In the genomic region with DNA sequence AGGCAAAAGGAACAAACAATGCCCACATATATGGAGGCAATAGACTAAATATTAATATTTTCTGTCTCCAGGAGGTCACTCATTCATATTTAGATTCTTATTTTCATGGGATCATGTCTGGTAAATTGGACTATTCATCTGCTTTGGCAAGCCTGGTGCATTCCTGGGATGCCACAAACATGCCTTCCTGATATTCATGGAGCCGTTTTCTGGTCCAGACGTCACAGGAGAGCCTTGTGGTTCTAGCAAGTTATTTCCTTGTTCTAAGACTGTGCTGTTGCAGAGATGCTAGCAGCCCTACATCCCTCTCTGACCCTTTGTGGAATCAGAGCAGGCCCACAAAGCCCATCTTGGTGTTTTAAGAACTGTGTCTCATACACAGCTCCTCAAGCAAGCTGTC, we compare ENCODE assay signal across 12 cellular contexts. TPM values are rescaled to one million over a fixed set of nuclear protein-coding genes. Genes with fewer than 3 reads are reported as not detected.
DNase-seq lines count a peak whose midpoint lies in the region; ATAC-seq and TF ChIP-seq lines count a peak whose summit lies in the region.
"Had no signal": no experiment of that assay in that cellular context is flagged by ENCODE, and none has a peak within 500 bp of the region (broad histone marks: within the 10 kb centered on the region; RNA-seq: fewer than 3 reads in every experiment).

No MANE protein-coding gene starts in this region.

- DNase-seq in Calu3 (peak; percentile 49), RWPE2 (ENCODE audit: low spot score) (peak; percentile 68), epithelial cell of proximal tubule (ENCODE audit: low read depth) (peak; percentile 23), omental fat pad (ENCODE audit: low spot score) (no peak), NCI-H2107 (lab: John Stamatoyannopoulos, UW) (no peak), NCI-H345 (lab: John Stamatoyannopoulos, UW) (no peak)
- DNase-seq in naive thymus-derived CD4-positive, alpha-beta T cell = no peak
- DNase-seq: activated CD8-positive, alpha-beta T cell treated with anti-CD3 and anti-CD28 coated beads, Interleukin-2, amount 10 ng/mL, durations not matched to agents 7 days and 5 days; NCI-H2081 treated with DMSO at 0.1 percent for 48 hours had no signal

- H3K4me3 Mint-ChIP-seq in Calu3 (ENCODE audit: low read depth, unreplicated experiment) = no peak overlapping the region
- H3K4me3 Mint-ChIP-seq in naive thymus-derived CD4-positive, alpha-beta T cell = no peak overlapping the region
- H3K4me3 Mint-ChIP-seq: activated CD8-positive, alpha-beta T cell treated with anti-CD3 and anti-CD28 coated beads, Interleukin-2, amount 10 ng/mL, durations not matched to agents 7 days and 5 days had no signal

- POLR2A ChIA-PET in naive thymus-derived CD4-positive, alpha-beta T cell (lab: Charles Lee) = no interaction called here

- H3K27me3 Mint-ChIP-seq in Calu3 (ENCODE audit: unreplicated experiment) = no peaks in the 10 kb centered on the region
- H3K27me3 Mint-ChIP-seq in naive thymus-derived CD4-positive, alpha-beta T cell = peaks cover 45 to 62% (median 48%) of the 10 kb centered on the region in 5 donors

- H3K27ac ChIP-seq in RWPE2 (ENCODE audit: poor library complexity, severe bottlenecking) = peak overlapping the region; percentile 51
- no peak overlapping the region for H3K27ac ChIP-seq in naive thymus-derived CD4-positive, alpha-beta T cell (ENCODE audit: low read depth, low read length)
- H3K27ac ChIP-seq: ascending aorta had no signal

- no TSS peak for BruUV-seq in Calu3 (replicated peaks; lab: Mats Ljungman, UMichigan)

- no peaks in the 10 kb centered on the region for H3K9me3 Mint-ChIP-seq in Calu3 (ENCODE audit: low read depth, unreplicated experiment)
- H3K9me3 Mint-ChIP-seq in naive thymus-derived CD4-positive, alpha-beta T cell = peaks cover 0 to 19% (median 6%) of the 10 kb centered on the region in 11 donors

- H3K27me3 ChIP-seq in RWPE2 (ENCODE audit: insufficient read depth, poor library complexity, severe bottlenecking) = no peaks in the 10 kb centered on the region
- no peaks in the 10 kb centered on the region for H3K27me3 ChIP-seq in naive thymus-derived CD4-positive, alpha-beta T cell (ENCODE audit: control insufficient read depth in 2 of 2, insufficient read depth in 2 of 2, low read length in 2 of 2)
- H3K27me3 ChIP-seq: ascending aorta had no signal

- no peaks in the 10 kb centered on the region for H3K36me3 ChIP-seq in RWPE2 (ENCODE audit: low read depth)
- H3K36me3 ChIP-seq in naive thymus-derived CD4-positive, alpha-beta T cell (ENCODE audit: control insufficient read depth in 2 of 3, insufficient read depth in 3 of 3, low read length in 3 of 3) = no peaks in the 10 kb centered on the region
- H3K36me3 ChIP-seq: ascending aorta had no signal

- H3K9me3 ChIP-seq in RWPE2 (ENCODE audit: severe bottlenecking) = no peaks in the 10 kb centered on the region
- peaks cover 0 to 3% (median 0%) of the 10 kb centered on the region in 3 experiments for H3K9me3 ChIP-seq in naive thymus-derived CD4-positive, alpha-beta T cell (ENCODE audit: control insufficient read depth in 2 of 3, low read length in 3 of 3)
- H3K9me3 ChIP-seq: ascending aorta had no signal

- H3K4me1 Mint-ChIP-seq in Calu3 (ENCODE audit: low read depth, unreplicated experiment) = peaks cover 23% of the 10 kb centered on the region
- H3K4me1 Mint-ChIP-seq in naive thymus-derived CD4-positive, alpha-beta T cell = peaks cover 0 to 13% (median 0%) of the 10 kb centered on the region in 7 donors

- TF ChIP-seq CTCF in Calu3 (IDR thresholded peaks at IDR 0.05; ENCODE audit: unreplicated experiment) = no peak
- no peak for TF ChIP-seq CTCF in RWPE2 (IDR thresholded peaks at IDR 0.05; ENCODE audit: poor library complexity, severe bottlenecking)
- no peak for TF ChIP-seq CTCF in epithelial cell of proximal tubule (conservative IDR thresholded peaks at IDR 0.05; ENCODE audit: low read depth, low read length)
- TF ChIP-seq CTCF in omental fat pad (IDR thresholded peaks at IDR 0.05) = no peak

- peak; percentile 98 for ATAC-seq in RWPE2 (ENCODE audit: low read depth)
- peak; percentile 78 for ATAC-seq in omental fat pad (ENCODE audit: low FRiP score)
- no peak for ATAC-seq in naive thymus-derived CD4-positive, alpha-beta T cell
- ATAC-seq in GM21786 (IDR thresholded peaks at IDR 0.05; ENCODE audit: unreplicated experiment) = no peak
- ATAC-seq: activated CD8-positive, alpha-beta T cell treated with anti-CD3 and anti-CD28 coated beads, Interleukin-2, amount 10 ng/mL, durations not matched to agents 7 days and 5 days had no signal

- CTCF ChIA-PET in Calu3 (lab: Charles Lee) = interaction anchor here (1.1 kb wide), 1 partner anchor 89 kb away, joined by 3 read pairs; no protein-coding TSS in a partner anchor
- CTCF ChIA-PET in naive thymus-derived CD4-positive, alpha-beta T cell (lab: Charles Lee) = no interaction called here

- intact Hi-C loops in Calu3 (cut with micrococcal nuclease; ENCODE audit: unreplicated experiment) = no loop called here
- intact Hi-C loops in naive thymus-derived CD4-positive, alpha-beta T cell (cut with micrococcal nuclease) = no loop called here

- H3K27ac Mint-ChIP-seq in Calu3 (ENCODE audit: unreplicated experiment) = no peak overlapping the region
- no peak overlapping the region for H3K27ac Mint-ChIP-seq in naive thymus-derived CD4-positive, alpha-beta T cell
- H3K27ac Mint-ChIP-seq: activated CD8-positive, alpha-beta T cell treated with anti-CD3 and anti-CD28 coated beads, Interleukin-2, amount 10 ng/mL, durations not matched to agents 7 days and 5 days; progenitor cell of endocrine pancreas had no signal

- peaks cover 21% of the 10 kb centered on the region for H3K4me1 ChIP-seq in RWPE2 (ENCODE audit: insufficient read depth, poor library complexity, severe bottlenecking)
- no peaks in the 10 kb centered on the region for H3K4me1 ChIP-seq in naive thymus-derived CD4-positive, alpha-beta T cell (ENCODE audit: control insufficient read depth in 2 of 2, insufficient read depth in 2 of 2, low read length in 2 of 2)
- H3K4me1 ChIP-seq: ascending aorta had no signal

- H3K36me3 Mint-ChIP-seq in Calu3 (ENCODE audit: insufficient read depth, unreplicated experiment) = no peaks in the 10 kb centered on the region
- H3K36me3 Mint-ChIP-seq in naive thymus-derived CD4-positive, alpha-beta T cell = no peaks in the 10 kb centered on the region

- H3K4me3 ChIP-seq in RWPE2 (ENCODE audit: severe bottlenecking) = no peak overlapping the region
- no peak overlapping the region for H3K4me3 ChIP-seq in epithelial cell of proximal tubule (ENCODE audit: low read depth, low read length)
- no peak overlapping the region for H3K4me3 ChIP-seq in naive thymus-derived CD4-positive, alpha-beta T cell (ENCODE audit: low read length)
- H3K4me3 ChIP-seq: ascending aorta had no signal

RNA-seq across cellular contexts. Expression of a gene that starts 16.1 kb away (rescaled TPM):
- total RNA-seq in Calu3 (2022) = 18.8 and 22.3 TPM in 2 replicates
- 55.5 and 71.1 TPM in 2 replicates for total RNA-seq in epithelial cell of proximal tubule
- total RNA-seq in omental fat pad = 10 to 100 TPM; 12.6 to 35.9 (median 23.5) TPM
- total RNA-seq in naive thymus-derived CD4-positive, alpha-beta T cell = 10 to 100 TPM; 37.5 to 55.0 (median 44.2) TPM
- polyA plus RNA-seq in naive thymus-derived CD4-positive, alpha-beta T cell = 10 to 100 TPM; 36.8 to 42.3 TPM

RNA-seq across cellular contexts. Expression of a gene that starts 20.0 kb away (rescaled TPM):
- total RNA-seq in Calu3 (2022) (not detected in 2 replicates), epithelial cell of proximal tubule (0.07 TPM in 1 of 2 replicates, not detected in the other), omental fat pad (under 1 TPM in 2 of 4 donors, not detected in 2; 0.24 to 0.37 TPM)
- total RNA-seq in naive thymus-derived CD4-positive, alpha-beta T cell = not detected
- polyA plus RNA-seq in naive thymus-derived CD4-positive, alpha-beta T cell = not detected
- total RNA-seq: activated CD8-positive, alpha-beta T cell treated with anti-CD3 and anti-CD28 coated beads, Interleukin-2, amount 10 ng/mL, durations not matched to agents 7 days and 5 days; ascending aorta; progenitor cell of endocrine pancreas had no signal

RNA-seq across cellular contexts. Expression of a gene that starts 38.7 kb away (rescaled TPM):
- total RNA-seq in Calu3 (2022) (26.9 and 32.6 TPM in 2 replicates), epithelial cell of proximal tubule (106 and 139 TPM in 2 replicates), omental fat pad (1 to 10 TPM in 2 of 4 donors, under 1 TPM in 2; 0.44 to 5.5 (median 3.0) TPM)
- 10 to 100 TPM in 1 of 5 experiments, 1 to 10 TPM in 2, under 1 TPM in 2; 0.24 to 63.7 (median 1.2) TPM for total RNA-seq in naive thymus-derived CD4-positive, alpha-beta T cell
- polyA plus RNA-seq in naive thymus-derived CD4-positive, alpha-beta T cell = under 1 TPM; 0.06 to 0.13 TPM
- total RNA-seq: ascending aorta had no signal

Comparison
In these comparisons a context has a peak if more than half of its experiments do, and no peak if none do; other contexts are left out.
1. DNase-seq: peak in Calu3 (single experiment), RWPE2 (single experiment) and epithelial cell of proximal tubule (single experiment); none in omental fat pad (single experiment), naive thymus-derived CD4-positive, alpha-beta T cell (0 of 9), NCI-H2107 (single experiment) and NCI-H345 (single experiment).
2. ATAC-seq: peak in RWPE2 (single experiment) and omental fat pad (single experiment); none in naive thymus-derived CD4-positive, alpha-beta T cell (single experiment) and GM21786 (single experiment).